ENCODE assay signal across 1 cellular context in the genomic region with DNA sequence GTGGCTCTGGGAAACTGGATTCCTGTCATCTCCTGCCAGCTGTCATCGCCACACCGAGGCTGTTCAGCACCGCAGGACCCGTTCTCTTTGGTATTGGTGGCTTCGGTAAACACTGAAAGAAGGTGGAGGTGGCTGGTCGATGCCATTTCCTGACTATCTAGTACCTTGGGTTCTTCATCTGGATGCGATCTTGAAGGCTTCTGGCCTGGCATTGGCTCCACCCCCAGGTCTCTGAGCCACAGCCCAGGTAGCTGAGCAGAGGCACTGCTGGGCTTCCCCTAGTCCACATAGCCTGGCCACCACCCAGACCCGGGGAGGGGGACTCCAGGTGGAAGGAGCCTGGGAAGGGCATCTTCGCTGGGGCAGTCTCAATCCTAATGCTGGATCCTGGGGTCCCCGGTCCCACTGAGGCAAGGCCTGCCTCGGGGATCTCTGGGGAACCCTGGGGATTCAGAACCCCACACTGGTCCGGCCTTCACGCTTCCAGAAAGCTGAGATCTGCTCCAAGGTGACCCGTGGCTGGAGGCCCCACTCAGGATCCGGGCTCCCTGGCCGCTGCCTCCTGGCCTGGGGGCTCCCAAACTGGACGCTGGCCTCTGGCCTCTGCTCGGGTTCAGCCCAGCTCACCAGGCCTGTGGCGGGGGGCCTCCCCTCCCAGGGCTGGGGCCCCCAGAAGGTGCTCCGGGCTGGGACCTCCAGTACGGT.
TF ChIP-seq lines count a peak whose summit lies in the region.

No MANE protein-coding gene starts in this region.

TF ChIP-seq in HepG2, 621 proteins besides CTCF, POLR2A, EP300 and RAD21:
- TF ChIP-seq, protein P1, sequence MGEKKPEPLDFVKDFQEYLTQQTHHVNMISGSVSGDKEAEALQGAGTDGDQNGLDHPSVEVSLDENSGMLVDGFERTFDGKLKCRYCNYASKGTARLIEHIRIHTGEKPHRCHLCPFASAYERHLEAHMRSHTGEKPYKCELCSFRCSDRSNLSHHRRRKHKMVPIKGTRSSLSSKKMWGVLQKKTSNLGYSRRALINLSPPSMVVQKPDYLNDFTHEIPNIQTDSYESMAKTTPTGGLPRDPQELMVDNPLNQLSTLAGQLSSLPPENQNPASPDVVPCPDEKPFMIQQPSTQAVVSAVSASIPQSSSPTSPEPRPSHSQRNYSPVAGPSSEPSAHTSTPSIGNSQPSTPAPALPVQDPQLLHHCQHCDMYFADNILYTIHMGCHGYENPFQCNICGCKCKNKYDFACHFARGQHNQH (CRISPR knock-in tag; IDR thresholded peaks at IDR 0.05), result no peak
- TF ChIP-seq, protein P2, sequence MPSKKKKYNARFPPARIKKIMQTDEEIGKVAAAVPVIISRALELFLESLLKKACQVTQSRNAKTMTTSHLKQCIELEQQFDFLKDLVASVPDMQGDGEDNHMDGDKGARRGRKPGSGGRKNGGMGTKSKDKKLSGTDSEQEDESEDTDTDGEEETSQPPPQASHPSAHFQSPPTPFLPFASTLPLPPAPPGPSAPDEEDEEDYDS (CRISPR knock-in tag; IDR thresholded peaks at IDR 0.05), result no peak
- TF ChIP-seq CCAR2 (optimal IDR thresholded peaks at IDR 0.05; ENCODE audit: low read depth, low read length), result no peak
- no peak for TF ChIP-seq ZNF546 (CRISPR knock-in tag; conservative IDR thresholded peaks at IDR 0.05)
- TF ChIP-seq ZNF136 (CRISPR knock-in tag; IDR thresholded peaks at IDR 0.05; ENCODE audit: low read depth), result no peak
- no peak for TF ChIP-seq ZNF160 (CRISPR knock-in tag; IDR thresholded peaks at IDR 0.05)
- TF ChIP-seq ZNF263 (CRISPR knock-in tag; IDR thresholded peaks at IDR 0.05), result no peak
- no peak for TF ChIP-seq ZFP36 (IDR thresholded peaks at IDR 0.05; ENCODE audit: borderline replicate concordance, low read depth, low read length, partially characterized antibody)
- TF ChIP-seq NPAS2 (CRISPR knock-in tag; IDR thresholded peaks at IDR 0.05; ENCODE audit: borderline replicate concordance), result no peak
- TF ChIP-seq ZNF292 (CRISPR knock-in tag; IDR thresholded peaks at IDR 0.05; ENCODE audit: borderline replicate concordance, low read depth), result no peak
- TF ChIP-seq ZNF816 (CRISPR knock-in tag; IDR thresholded peaks at IDR 0.05; ENCODE audit: borderline replicate concordance), result no peak
- no peak for TF ChIP-seq ZNF549 (CRISPR knock-in tag; IDR thresholded peaks at IDR 0.05)
- TF ChIP-seq, protein P3, sequence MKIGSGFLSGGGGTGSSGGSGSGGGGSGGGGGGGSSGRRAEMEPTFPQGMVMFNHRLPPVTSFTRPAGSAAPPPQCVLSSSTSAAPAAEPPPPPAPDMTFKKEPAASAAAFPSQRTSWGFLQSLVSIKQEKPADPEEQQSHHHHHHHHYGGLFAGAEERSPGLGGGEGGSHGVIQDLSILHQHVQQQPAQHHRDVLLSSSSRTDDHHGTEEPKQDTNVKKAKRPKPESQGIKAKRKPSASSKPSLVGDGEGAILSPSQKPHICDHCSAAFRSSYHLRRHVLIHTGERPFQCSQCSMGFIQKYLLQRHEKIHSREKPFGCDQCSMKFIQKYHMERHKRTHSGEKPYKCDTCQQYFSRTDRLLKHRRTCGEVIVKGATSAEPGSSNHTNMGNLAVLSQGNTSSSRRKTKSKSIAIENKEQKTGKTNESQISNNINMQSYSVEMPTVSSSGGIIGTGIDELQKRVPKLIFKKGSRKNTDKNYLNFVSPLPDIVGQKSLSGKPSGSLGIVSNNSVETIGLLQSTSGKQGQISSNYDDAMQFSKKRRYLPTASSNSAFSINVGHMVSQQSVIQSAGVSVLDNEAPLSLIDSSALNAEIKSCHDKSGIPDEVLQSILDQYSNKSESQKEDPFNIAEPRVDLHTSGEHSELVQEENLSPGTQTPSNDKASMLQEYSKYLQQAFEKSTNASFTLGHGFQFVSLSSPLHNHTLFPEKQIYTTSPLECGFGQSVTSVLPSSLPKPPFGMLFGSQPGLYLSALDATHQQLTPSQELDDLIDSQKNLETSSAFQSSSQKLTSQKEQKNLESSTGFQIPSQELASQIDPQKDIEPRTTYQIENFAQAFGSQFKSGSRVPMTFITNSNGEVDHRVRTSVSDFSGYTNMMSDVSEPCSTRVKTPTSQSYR (CRISPR knock-in tag; IDR thresholded peaks at IDR 0.05; ENCODE audit: borderline replicate concordance), result no peak
